ENCODE assay signal across 9 cellular contexts in genomic region chr20:20237093-20237959, GRCh38.
DNase-seq lines count a peak whose midpoint lies in the region; ATAC-seq and TF ChIP-seq lines count a peak whose summit lies in the region.
"Had no signal": no experiment of that assay in that cellular context is flagged by ENCODE, and none has a peak within 500 bp of the region (broad histone marks: within the 10 kb centered on the region; RNA-seq: fewer than 3 reads in every experiment).

No MANE protein-coding gene starts in this region.

- CTCF ChIA-PET in CD8-positive, alpha-beta T cell (lab: Charles Lee), result interaction anchor here (0.9 to 2.0 kb wide), 8 partner anchors 8 to 159 kb away, joined by 3 to 13 read pairs (median 4); no protein-coding TSS in a partner anchor
- CTCF ChIA-PET in SK-N-SH (lab: Yijun Ruan, JAX), result interaction anchor here (0.6 to 5.3 kb wide), 58 partner anchors 8 to 437 kb away, joined by 3 to 77 read pairs (median 5); partner anchors contain the start of gene NAA20

- H3K4me3 Mint-ChIP-seq in CD8-positive, alpha-beta T cell, result no peak overlapping the region
- H3K4me3 Mint-ChIP-seq in endodermal cell (no peak overlapping the region), mesothelial cell of epicardium (no peak overlapping the region)
- no peak overlapping the region for H3K4me3 Mint-ChIP-seq in activated T-helper 1 cell treated with anti-CD3 and anti-CD28 coated beads, Interleukin-12 subunit alpha, Interleukin-12 subunit beta, Interleukin-2, Interleukin-4 antibody, amounts not matched to agents 30 ng/mL and 10 ng/mL and 1 ng/mL, durations not matched to agents 14 hours and 24 hours and 36 hours

- TF ChIP-seq EP300 in SK-N-SH (IDR thresholded peaks at IDR 0.05; ENCODE audit: borderline replicate concordance in 1 of 2, low read depth in 1 of 2, low read length in 1 of 2), result no peak

- POLR2A ChIA-PET in CD8-positive, alpha-beta T cell (lab: Charles Lee), result interaction anchor here (0.8 kb wide), 1 partner anchor 1415 kb away, joined by 3 read pairs; no protein-coding TSS in a partner anchor
- POLR2A ChIA-PET in SK-N-SH (lab: Yijun Ruan, JAX), result interaction anchor here (0.6 kb wide), 1 partner anchor 131 kb away, joined by 3 read pairs; no protein-coding TSS in a partner anchor

- no peak overlapping the region for H2AFZ ChIP-seq in SK-N-SH (ENCODE audit: low read depth)

- H3K36me3 ChIP-seq in CD8-positive, alpha-beta T cell (ENCODE audit: insufficient read depth, low read length), result no peaks in the 10 kb centered on the region
- no peaks in the 10 kb centered on the region for H3K36me3 ChIP-seq in SK-N-SH (replicated peaks in 1 of 2; ENCODE audit: control insufficient read depth in 1 of 2, insufficient read depth in 2 of 2, low read length in 1 of 2)
- H3K36me3 ChIP-seq in endodermal cell (ENCODE audit: control insufficient read depth, insufficient read depth, low read length), result no peaks in the 10 kb centered on the region
- H3K36me3 ChIP-seq: SJSA1 had no signal

- H3K9me3 Mint-ChIP-seq in CD8-positive, alpha-beta T cell, result no peaks in the 10 kb centered on the region
- H3K9me3 Mint-ChIP-seq in endodermal cell, result no peaks in the 10 kb centered on the region
- H3K9me3 Mint-ChIP-seq in mesothelial cell of epicardium, result no peaks in the 10 kb centered on the region
- H3K9me3 Mint-ChIP-seq in activated T-helper 1 cell treated with anti-CD3 and anti-CD28 coated beads, Interleukin-12 subunit alpha, Interleukin-12 subunit beta, Interleukin-2, Interleukin-4 antibody, amounts not matched to agents 30 ng/mL and 10 ng/mL and 1 ng/mL, durations not matched to agents 14 hours and 24 hours and 36 hours, result no peaks in the 10 kb centered on the region

- 21% methylated on average over 10 of the region's 11 CpGs for whole genome bisulfite sequencing in SK-N-SH (ENCODE audit: low lambda C conversion rate)
- WGBS in endodermal cell (ENCODE audit: insufficient coverage in 1 of 2, insufficient read length in 1 of 2), 2 experiments, result 60 to 68% methylated on average over 5 to 11 of the region's 11 CpGs

- no peak overlapping the region for H3K4me3 ChIP-seq in CD8-positive, alpha-beta T cell (ENCODE audit: low read depth, low read length)
- H3K4me3 ChIP-seq in SK-N-SH (ENCODE audit: low read depth in 2 of 2, low read length in 1 of 2) (no peak overlapping the region), endodermal cell (ENCODE audit: low read length) (no peak overlapping the region)
- H3K4me3 ChIP-seq: SJSA1 had no signal

- H3K36me3 Mint-ChIP-seq in CD8-positive, alpha-beta T cell, result no peaks in the 10 kb centered on the region
- no peaks in the 10 kb centered on the region for H3K36me3 Mint-ChIP-seq in endodermal cell (ENCODE audit: low read depth)
- no peaks in the 10 kb centered on the region for H3K36me3 Mint-ChIP-seq in mesothelial cell of epicardium
- H3K36me3 Mint-ChIP-seq in activated T-helper 1 cell treated with anti-CD3 and anti-CD28 coated beads, Interleukin-12 subunit alpha, Interleukin-12 subunit beta, Interleukin-2, Interleukin-4 antibody, amounts not matched to agents 30 ng/mL and 10 ng/mL and 1 ng/mL, durations not matched to agents 14 hours and 24 hours and 36 hours (ENCODE audit: low read depth), result no peaks in the 10 kb centered on the region

- no peaks in the 10 kb centered on the region for H3K27me3 ChIP-seq in CD8-positive, alpha-beta T cell (ENCODE audit: insufficient read depth, low read length)
- H3K27me3 ChIP-seq in SK-N-SH (ENCODE audit: insufficient read depth) (no peaks in the 10 kb centered on the region; the same call in 1 of the 2 replicates), endodermal cell (ENCODE audit: control insufficient read depth, insufficient read depth, low read length, poor library complexity, severe bottlenecking) (no peaks in the 10 kb centered on the region)

- no peak overlapping the region for H3K27ac ChIP-seq in CD8-positive, alpha-beta T cell (ENCODE audit: low read depth, low read length)
- H3K27ac ChIP-seq in SK-N-SH (ENCODE audit: low read depth in 2 of 2, low read length in 1 of 2) (no peak overlapping the region), endodermal cell (ENCODE audit: low read depth, low read length) (no peak overlapping the region)
- H3K27ac ChIP-seq: SJSA1 had no signal

- H3K9me2 ChIP-seq in SK-N-SH, result no peaks in the 10 kb centered on the region

- H3K4me1 ChIP-seq in CD8-positive, alpha-beta T cell (ENCODE audit: insufficient read depth, low read length), result no peaks in the 10 kb centered on the region
- H3K4me1 ChIP-seq in SK-N-SH (ENCODE audit: control insufficient read depth in 1 of 2, insufficient read depth in 2 of 2, low read depth in 1 of 2, low read length in 1 of 2) (peaks cover 0 to 18% of the 10 kb centered on the region in 2 experiments; a peak in 2 of 4 replicates), endodermal cell (ENCODE audit: control insufficient read depth, insufficient read depth, low read length) (no peaks in the 10 kb centered on the region)
- H3K4me1 ChIP-seq: SJSA1 had no signal

- no peaks in the 10 kb centered on the region for H3K4me1 Mint-ChIP-seq in CD8-positive, alpha-beta T cell (ENCODE audit: low read depth)
- H3K4me1 Mint-ChIP-seq in endodermal cell, result peaks cover 2% of the 10 kb centered on the region
- H3K4me1 Mint-ChIP-seq in mesothelial cell of epicardium, result no peaks in the 10 kb centered on the region
- H3K4me1 Mint-ChIP-seq in activated T-helper 1 cell treated with anti-CD3 and anti-CD28 coated beads, Interleukin-12 subunit alpha, Interleukin-12 subunit beta, Interleukin-2, Interleukin-4 antibody, amounts not matched to agents 30 ng/mL and 10 ng/mL and 1 ng/mL, durations not matched to agents 14 hours and 24 hours and 36 hours (ENCODE audit: low read depth), result peaks cover 5% of the 10 kb centered on the region

- peak; percentile 83 for TF ChIP-seq RAD21 in SK-N-SH (IDR thresholded peaks at IDR 0.05; ENCODE audit: low read length)

- H3K27me3 Mint-ChIP-seq in CD8-positive, alpha-beta T cell (ENCODE audit: low read depth), result peaks cover 3% of the 10 kb centered on the region
- H3K27me3 Mint-ChIP-seq in endodermal cell (ENCODE audit: insufficient read depth) (no peaks in the 10 kb centered on the region), mesothelial cell of epicardium (ENCODE audit: low read depth) (peaks cover 23% of the 10 kb centered on the region)
- H3K27me3 Mint-ChIP-seq in activated T-helper 1 cell treated with anti-CD3 and anti-CD28 coated beads, Interleukin-12 subunit alpha, Interleukin-12 subunit beta, Interleukin-2, Interleukin-4 antibody, amounts not matched to agents 30 ng/mL and 10 ng/mL and 1 ng/mL, durations not matched to agents 14 hours and 24 hours and 36 hours (ENCODE audit: insufficient read depth), result peaks cover 13% of the 10 kb centered on the region

- H3K79me2 ChIP-seq in SK-N-SH (ENCODE audit: insufficient read depth), result no peaks in the 10 kb centered on the region

- peak in 2 of 7 experiments; percentile 20 to 23 for DNase-seq in CD8-positive, alpha-beta T cell
- DNase-seq in HuH-7 (ENCODE audit: low spot score) (peak; percentile 86), SK-N-SH (peak; percentile 71), endodermal cell (peak; percentile 82), mesothelial cell of epicardium (ENCODE audit: low spot score in 2 of 2, unreplicated experiment in 2 of 2) (peak in 1 of 2 experiments; percentile 45)
- no peak for DNase-seq in activated T-helper 1 cell treated with anti-CD3 and anti-CD28 coated beads, Interleukin-12 subunit alpha, Interleukin-12 subunit beta, Interleukin-2, Interleukin-4 antibody, amounts not matched to agents 30 ng/mL and 10 ng/mL and 1 ng/mL, durations not matched to agents 14 hours and 24 hours and 36 hours (ENCODE audit: low spot score)

- intact Hi-C loops in CD8-positive, alpha-beta T cell (cut with DNase I, micrococcal nuclease), result loop anchor here in 1 of 2 experiments (1.0 kb wide), 1 partner anchor 153 kb away; no protein-coding TSS in a partner anchor
- intact Hi-C loops in activated T-helper 1 cell treated with anti-CD3 and anti-CD28 coated beads, Interleukin-12 subunit alpha, Interleukin-12 subunit beta, Interleukin-2, Interleukin-4 antibody, amounts not matched to agents 30 ng/mL and 10 ng/mL and 1 ng/mL, durations not matched to agents 14 hours and 24 hours and 36 hours (cut with micrococcal nuclease), result loop anchor here (1.0 to 5.0 kb wide), 2 partner anchors 153 to 330 kb away; no protein-coding TSS in a partner anchor

- no peak overlapping the region for H3K27ac Mint-ChIP-seq in CD8-positive, alpha-beta T cell
- H3K27ac Mint-ChIP-seq in endodermal cell (no peak overlapping the region), mesothelial cell of epicardium (no peak overlapping the region)
- H3K27ac Mint-ChIP-seq in activated T-helper 1 cell treated with anti-CD3 and anti-CD28 coated beads, Interleukin-12 subunit alpha, Interleukin-12 subunit beta, Interleukin-2, Interleukin-4 antibody, amounts not matched to agents 30 ng/mL and 10 ng/mL and 1 ng/mL, durations not matched to agents 14 hours and 24 hours and 36 hours, result no peak overlapping the region

- no peak overlapping the region for H3K4me2 ChIP-seq in SK-N-SH

- no peaks in the 10 kb centered on the region for H3F3A ChIP-seq in SK-N-SH (replicated peaks; ENCODE audit: insufficient read depth)

- H4K20me1 ChIP-seq in SK-N-SH (ENCODE audit: insufficient read depth), result no peaks in the 10 kb centered on the region

- TF ChIP-seq CTCF in CD8-positive, alpha-beta T cell (IDR thresholded peaks at IDR 0.05), result peak; percentile 46
- peak; percentile 72 for TF ChIP-seq CTCF in SK-N-SH (IDR thresholded peaks at IDR 0.05)
- peak; percentile 89 for TF ChIP-seq CTCF in endodermal cell (conservative IDR thresholded peaks at IDR 0.05)
- TF ChIP-seq CTCF in mesothelial cell of epicardium (IDR thresholded peaks at IDR 0.05; ENCODE audit: unreplicated experiment), result peak; percentile 85

- H3K9me3 ChIP-seq in CD8-positive, alpha-beta T cell (ENCODE audit: low read length), result no peaks in the 10 kb centered on the region
- H3K9me3 ChIP-seq in SK-N-SH (no peaks in the 10 kb centered on the region), endodermal cell (ENCODE audit: control insufficient read depth, low read length) (no peaks in the 10 kb centered on the region)
- H3K9me3 ChIP-seq: SJSA1 had no signal

- ATAC-seq in CD8-positive, alpha-beta T cell, result peak; percentile 31
- ATAC-seq in GM18909 (IDR thresholded peaks at IDR 0.05; ENCODE audit: poor library complexity, unreplicated experiment), result peak; percentile 77
- no peak for ATAC-seq in GM21576 (IDR thresholded peaks at IDR 0.05; ENCODE audit: unreplicated experiment)

- H3K9ac ChIP-seq in SK-N-SH (no peak overlapping the region), endodermal cell (ENCODE audit: extremely low read depth, low read length, poor library complexity, severe bottlenecking) (no peak overlapping the region)

TF ChIP-seq in SK-N-SH, 30 proteins besides CTCF, POLR2A, EP300 and RAD21:
- TF ChIP-seq GABPA (IDR thresholded peaks at IDR 0.05; ENCODE audit: low read depth), result no peak
- TF ChIP-seq FOSL2 (IDR thresholded peaks at IDR 0.05; ENCODE audit: borderline replicate concordance, low read depth), result no peak
- peak; percentile 81 for TF ChIP-seq SMC3 (IDR thresholded peaks at IDR 0.05; ENCODE audit: low read depth, low read length)
- TF ChIP-seq SIN3A (IDR thresholded peaks at IDR 0.05; ENCODE audit: borderline replicate concordance, low read depth, low read length), result no peak
- no peak for TF ChIP-seq NRF1 (IDR thresholded peaks at IDR 0.05; ENCODE audit: low read depth, low read length)
